In genomic region chr1:182141040-182141439, GRCh38 we compare ENCODE assay signal across 28 cellular contexts.
"Had no signal": no experiment of that assay in that cellular context is flagged by ENCODE, and none has a peak within 500 bp of the region (broad histone marks: within the 10 kb centered on the region; RNA-seq: fewer than 3 reads in every experiment).

No MANE protein-coding gene starts in this region.

- DNase-seq: activated B cell treated with CpG ODN at 0.5 μM for 24 hours; activated CD4-positive, alpha-beta memory T cell treated with anti-CD3 and anti-CD28 coated beads for 36 hours; activated CD4-positive, alpha-beta T cell treated with anti-CD3 and anti-CD28 coated beads for 4 hours; activated CD4-positive, alpha-beta T cell treated with anti-CD3 and anti-CD28 coated beads, Interleukin-2, amount 50 U/mL, for 1 hour; activated CD4-positive, CD25-positive, alpha-beta regulatory T cell treated with anti-CD3 and anti-CD28 coated beads, Interleukin-2, amount 50 U/mL, for 72 hours; activated CD8-positive, alpha-beta memory T cell treated with anti-CD3 and anti-CD28 coated beads, Interleukin-2, amount 50 U/mL, for 4 hours; activated effector memory CD4-positive, alpha-beta T cell treated with Interleukin-2 at 50 U/mL for 16 hours; activated naive CD4-positive, alpha-beta T cell treated with anti-CD3 and anti-CD28 coated beads, Interleukin-2, amount 10 ng/mL, durations not matched to agents 7 days and 5 days; activated naive CD8-positive, alpha-beta T cell treated with anti-CD3 and anti-CD28 coated beads, Interleukin-2, amount 50 U/mL, for 24 hours; activated T-cell treated with anti-CD3 and anti-CD28 coated beads for 4 hours; activated T-cell treated with anti-CD3 and anti-CD28 coated beads, Interleukin-2, amount 50 U/mL, for 48 hours; anterior cingulate cortex; Kasumi-1; KG1; NCI-H1105; NCI-H1417 treated with DMSO at 0.1 percent for 48 hours; NCI-H187 treated with DMSO at 0.1 percent for 48 hours; NCI-H2081; NCI-H446; NCI-H510A treated with DMSO at 0.1 percent for 48 hours; NCI-H526 treated with DMSO at 0.1 percent for 48 hours; NCI-H774; SIG-M5; T-helper 1 cell; T-helper 2 cell; T-helper 9 cell had no signal

- H3K27ac ChIP-seq: RWPE1, VCaP had no signal
